Comparison of ENCODE assay signal across 8 cellular contexts in genomic region chr9:18978188-18978587, GRCh38. TPM values are rescaled to one million over a fixed set of nuclear protein-coding genes. Genes with fewer than 3 reads are reported as not detected.
"Had no signal": no experiment of that assay in that cellular context is flagged by ENCODE, and none has a peak within 500 bp of the region (broad histone marks: within the 10 kb centered on the region; RNA-seq: fewer than 3 reads in every experiment).

No MANE protein-coding gene starts in this region.

- H3K4me1 ChIP-seq: HAP-1 had no signal

- H3K36me3 ChIP-seq: HAP-1 had no signal

- H3K9me3 ChIP-seq: HAP-1 had no signal

- H3K27ac ChIP-seq: GM23248, HL-60 had no signal

- H3K4me3 ChIP-seq: HAP-1, K562 had no signal

- DNase-seq: GM23248, GOT3, H7, IMR-90 had no signal

RNA-seq across cellular contexts. Expression of gene SAXO1, which starts 54.8 kb away (rescaled TPM):
- total RNA-seq: GM23248, HT1080, IMR-90, K562 had no signal
